2 cellular contexts compared by ENCODE assay signal in genomic region chr4:673349-674091, GRCh38.
A peak's percentile ranks its signal among the peaks of the same experiment; 100 is the strongest.
TF ChIP-seq lines count a peak whose summit lies in the region.

No MANE protein-coding gene starts in this region.

TF ChIP-seq in PFSK-1, 5 proteins besides CTCF, POLR2A, EP300 and RAD21:
- no peak for TF ChIP-seq REST (IDR thresholded peaks at IDR 0.05; ENCODE audit: insufficient read depth in 1 of 2, low read depth in 2 of 2, low read length in 2 of 2)
- 0 out of 2 replicates have a peak, but pooled peaks have one; percentile 2 for TF ChIP-seq POLR2AphosphoS5 (IDR thresholded peaks at IDR 0.05; ENCODE audit: low read depth, low read length)
- TF ChIP-seq FOXP2 (optimal IDR thresholded peaks at IDR 0.05; ENCODE audit: borderline replicate concordance, extremely low read depth, extremely low read length, insufficient read depth) = no peak
- no peak for TF ChIP-seq SIN3A (IDR thresholded peaks at IDR 0.05; ENCODE audit: borderline replicate concordance, insufficient read depth, low read length)
TF ChIP-seq in PFSK-1: peak in this region for 1.

TF ChIP-seq in H1, 55 proteins besides CTCF, POLR2A, EP300 and RAD21:
- peak; percentile 51 for TF ChIP-seq TAF1 (IDR thresholded peaks at IDR 0.05; ENCODE audit: low read depth, low read length)
- TF ChIP-seq PHF8 (conservative IDR thresholded peaks at IDR 0.05; ENCODE audit: low read depth, low read length) = peak; percentile 32; the same call in 1 of the 2 replicates
- no peak for TF ChIP-seq SIRT6 (IDR thresholded peaks at IDR 0.05; ENCODE audit: low read length)
- TF ChIP-seq POLR2AphosphoS5 (IDR thresholded peaks at IDR 0.05; ENCODE audit: low read depth, low read length) = peak; percentile 66; the same call in 1 of the 2 replicates
- TF ChIP-seq E2F6 (IDR thresholded peaks at IDR 0.05) = peak; percentile 98
- TF ChIP-seq MAX (IDR thresholded peaks at IDR 0.05) = peak; percentile 86
- TF ChIP-seq RFX5 (IDR thresholded peaks at IDR 0.05; ENCODE audit: borderline replicate concordance, low read depth, low read length) = no peak
